2 cellular contexts compared by ENCODE assay signal in the genomic region with DNA sequence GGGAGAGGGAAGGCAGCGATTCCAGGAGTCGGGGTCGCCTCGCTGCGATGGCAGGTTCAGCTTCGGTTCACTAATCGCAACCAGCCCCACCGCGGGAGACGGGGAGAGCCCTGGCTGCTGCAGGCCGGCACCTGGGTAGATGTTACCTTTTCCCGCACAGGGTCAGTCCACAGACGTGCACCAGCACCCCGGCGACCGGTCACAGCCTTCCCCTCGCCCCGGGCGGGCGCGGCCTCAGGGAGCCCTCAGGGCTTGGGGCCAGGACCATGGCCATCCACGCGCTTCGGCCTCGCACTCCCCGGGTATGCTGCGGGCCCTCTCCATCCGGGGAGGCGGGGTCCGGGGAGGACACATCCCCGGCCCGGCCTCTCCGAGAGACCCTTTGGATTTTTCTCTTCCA.
TF ChIP-seq lines count a peak whose summit lies in the region.

No MANE protein-coding gene starts in this region.

TF ChIP-seq in HepG2, 621 proteins besides CTCF, POLR2A, EP300 and RAD21 (continues in another document):
- TF ChIP-seq DMTF1 (CRISPR knock-in tag; IDR thresholded peaks at IDR 0.05): no peak
- no peak for TF ChIP-seq LCORL (IDR thresholded peaks at IDR 0.05)
- TF ChIP-seq LCORL (CRISPR knock-in tag; IDR thresholded peaks at IDR 0.05): no peak
- no peak for TF ChIP-seq HOXA5 (CRISPR knock-in tag; IDR thresholded peaks at IDR 0.05)
- TF ChIP-seq ZNF142 (CRISPR knock-in tag; IDR thresholded peaks at IDR 0.05): no peak
- TF ChIP-seq ZNF569 (CRISPR knock-in tag; IDR thresholded peaks at IDR 0.05; ENCODE audit: borderline replicate concordance): no peak
- no peak for TF ChIP-seq HNRNPUL1 (IDR thresholded peaks at IDR 0.05; ENCODE audit: low read depth, low read length)
- no peak for TF ChIP-seq KDM5A (IDR thresholded peaks at IDR 0.05; ENCODE audit: borderline replicate concordance, low read length)
- TF ChIP-seq DNMT3B (CRISPR knock-in tag; conservative IDR thresholded peaks at IDR 0.05): no peak
- no peak for TF ChIP-seq GATA4 (IDR thresholded peaks at IDR 0.05; ENCODE audit: borderline replicate concordance, low read depth)
- TF ChIP-seq, protein P1, sequence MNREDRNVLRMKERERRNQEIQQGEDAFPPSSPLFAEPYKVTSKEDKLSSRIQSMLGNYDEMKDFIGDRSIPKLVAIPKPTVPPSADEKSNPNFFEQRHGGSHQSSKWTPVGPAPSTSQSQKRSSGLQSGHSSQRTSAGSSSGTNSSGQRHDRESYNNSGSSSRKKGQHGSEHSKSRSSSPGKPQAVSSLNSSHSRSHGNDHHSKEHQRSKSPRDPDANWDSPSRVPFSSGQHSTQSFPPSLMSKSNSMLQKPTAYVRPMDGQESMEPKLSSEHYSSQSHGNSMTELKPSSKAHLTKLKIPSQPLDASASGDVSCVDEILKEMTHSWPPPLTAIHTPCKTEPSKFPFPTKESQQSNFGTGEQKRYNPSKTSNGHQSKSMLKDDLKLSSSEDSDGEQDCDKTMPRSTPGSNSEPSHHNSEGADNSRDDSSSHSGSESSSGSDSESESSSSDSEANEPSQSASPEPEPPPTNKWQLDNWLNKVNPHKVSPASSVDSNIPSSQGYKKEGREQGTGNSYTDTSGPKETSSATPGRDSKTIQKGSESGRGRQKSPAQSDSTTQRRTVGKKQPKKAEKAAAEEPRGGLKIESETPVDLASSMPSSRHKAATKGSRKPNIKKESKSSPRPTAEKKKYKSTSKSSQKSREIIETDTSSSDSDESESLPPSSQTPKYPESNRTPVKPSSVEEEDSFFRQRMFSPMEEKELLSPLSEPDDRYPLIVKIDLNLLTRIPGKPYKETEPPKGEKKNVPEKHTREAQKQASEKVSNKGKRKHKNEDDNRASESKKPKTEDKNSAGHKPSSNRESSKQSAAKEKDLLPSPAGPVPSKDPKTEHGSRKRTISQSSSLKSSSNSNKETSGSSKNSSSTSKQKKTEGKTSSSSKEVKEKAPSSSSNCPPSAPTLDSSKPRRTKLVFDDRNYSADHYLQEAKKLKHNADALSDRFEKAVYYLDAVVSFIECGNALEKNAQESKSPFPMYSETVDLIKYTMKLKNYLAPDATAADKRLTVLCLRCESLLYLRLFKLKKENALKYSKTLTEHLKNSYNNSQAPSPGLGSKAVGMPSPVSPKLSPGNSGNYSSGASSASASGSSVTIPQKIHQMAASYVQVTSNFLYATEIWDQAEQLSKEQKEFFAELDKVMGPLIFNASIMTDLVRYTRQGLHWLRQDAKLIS (CRISPR knock-in tag; IDR thresholded peaks at IDR 0.05): no peak
- no peak for TF ChIP-seq ZNF598 (CRISPR knock-in tag; IDR thresholded peaks at IDR 0.05; ENCODE audit: borderline replicate concordance)

TF ChIP-seq in endothelial cell of umbilical vein, 7 proteins besides CTCF, POLR2A, EP300 and RAD21:
- no peak for TF ChIP-seq JUN (IDR thresholded peaks at IDR 0.05; ENCODE audit: borderline replicate concordance, insufficient read depth, insufficient read length, low read depth)
- TF ChIP-seq, protein P2, sequence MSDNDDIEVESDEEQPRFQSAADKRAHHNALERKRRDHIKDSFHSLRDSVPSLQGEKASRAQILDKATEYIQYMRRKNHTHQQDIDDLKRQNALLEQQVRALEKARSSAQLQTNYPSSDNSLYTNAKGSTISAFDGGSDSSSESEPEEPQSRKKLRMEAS (IDR thresholded peaks at IDR 0.05; ENCODE audit: insufficient read depth, insufficient read length): no peak
- TF ChIP-seq GATA2 (IDR thresholded peaks at IDR 0.05; ENCODE audit: insufficient read depth, insufficient read length, low read depth, low read length): no peak
- TF ChIP-seq EZH2 (IDR thresholded peaks at IDR 0.05; ENCODE audit: borderline replicate concordance, low read depth, low read length, severe bottlenecking): peak; percentile 80
- TF ChIP-seq FOS (IDR thresholded peaks at IDR 0.05; ENCODE audit: borderline replicate concordance, insufficient read depth, low read length): no peak
- TF ChIP-seq POLR2AphosphoS5 (IDR thresholded peaks at IDR 0.05; ENCODE audit: insufficient read depth, low read depth, low read length): no peak
